8 cellular contexts compared by ENCODE assay signal in the genomic region with DNA sequence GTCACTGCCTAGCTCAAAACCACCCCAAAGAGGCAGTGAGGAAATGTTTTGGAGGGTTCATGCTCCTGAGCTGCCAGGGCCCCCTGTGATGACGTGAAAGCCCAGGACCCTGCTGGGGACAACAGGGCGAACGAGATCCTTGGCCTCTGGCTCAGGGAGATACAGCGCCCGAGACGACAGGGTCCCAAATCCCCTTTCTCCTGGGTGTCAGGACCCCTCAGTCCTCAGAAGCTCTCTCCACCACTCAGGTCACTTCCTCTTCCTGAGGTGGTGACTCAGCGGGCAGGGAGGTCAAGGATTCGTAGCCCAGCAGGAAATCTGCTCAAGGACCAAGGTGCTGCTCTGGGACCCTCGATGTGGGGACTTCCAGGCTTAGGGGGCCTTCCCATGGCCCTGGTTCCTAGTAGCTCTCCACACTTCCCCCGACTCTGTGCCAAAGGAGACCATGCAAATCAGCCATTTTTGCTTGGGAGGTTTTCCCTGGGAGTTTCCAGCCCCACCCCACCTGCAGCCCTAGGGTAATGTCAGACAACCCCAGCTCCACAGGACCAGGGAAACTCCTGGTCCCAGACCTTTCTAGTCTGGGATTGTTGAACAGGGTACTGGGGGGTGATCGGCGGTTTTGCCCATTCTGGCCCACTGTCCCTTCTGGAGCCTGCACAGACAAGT. TPM values are rescaled to one million over a fixed set of nuclear protein-coding genes. Genes with fewer than 3 reads are reported as not detected.
A peak's percentile ranks its signal among the peaks of the same experiment; 100 is the strongest.
DNase-seq lines count a peak whose midpoint lies in the region; ATAC-seq and TF ChIP-seq lines count a peak whose summit lies in the region.

No MANE protein-coding gene starts in this region.

- H3K27me3 ChIP-seq in left lung, result peaks cover 0 to 11% of the 10 kb centered on the region in 2 donors

- no peak overlapping the region for H3K4me3 ChIP-seq in left lung

- CTCF ChIA-PET in activated naive CD4-positive, alpha-beta T cell treated with anti-CD3 and anti-CD28 coated beads for 36 hours (lab: Charles Lee), result interaction anchor here (0.6 to 3.4 kb wide), 5 partner anchors 18 to 223 kb away, joined by 3 to 14 read pairs (median 3); partner anchors contain the start of gene DDX6

- ATAC-seq in left lung, result peak; percentile 3
- no peak for ATAC-seq in HG03457 (IDR thresholded peaks at IDR 0.05; ENCODE audit: unreplicated experiment)

- H3K4me3 Mint-ChIP-seq in activated naive CD4-positive, alpha-beta T cell treated with anti-CD3 and anti-CD28 coated beads for 36 hours, result peak overlapping the region; percentile 82
- H3K4me3 Mint-ChIP-seq in activated naive CD8-positive, alpha-beta T cell treated with anti-CD3 and anti-CD28 coated beads for 36 hours, result peak overlapping the region; percentile 86
- peak overlapping the region; percentile 81 for H3K4me3 Mint-ChIP-seq in type B pancreatic cell

- H3K27ac ChIP-seq in left lung, result peak overlapping the region; percentile 82 to 95

- DNase-seq in activated naive CD4-positive, alpha-beta T cell treated with anti-CD3 and anti-CD28 coated beads for 36 hours, result peak; percentile 73
- DNase-seq in activated naive CD4-positive, alpha-beta T cell (lab: John Stamatoyannopoulos, UW), result no peak
- DNase-seq in activated naive CD8-positive, alpha-beta T cell treated with anti-CD3 and anti-CD28 coated beads for 36 hours, result peak; percentile 49
- DNase-seq in left lung (peak in 1 of 2 donors; percentile 72), type B pancreatic cell (ENCODE audit: extremely low spot score, unreplicated experiment) (no peak), NCI-H1417 (lab: John Stamatoyannopoulos, UW) (no peak)
- no peak for DNase-seq in activated CD4-positive, alpha-beta T cell treated with anti-CD3 and anti-CD28 coated beads for 4 hours

- H3K4me1 ChIP-seq in left lung, result peaks cover 85 to 99% of the 10 kb centered on the region in 2 donors

- H3K36me3 Mint-ChIP-seq in activated naive CD4-positive, alpha-beta T cell treated with anti-CD3 and anti-CD28 coated beads for 36 hours (ENCODE audit: low read depth), result peaks cover 13% of the 10 kb centered on the region
- H3K36me3 Mint-ChIP-seq in activated naive CD8-positive, alpha-beta T cell treated with anti-CD3 and anti-CD28 coated beads for 36 hours, result peaks cover 9% of the 10 kb centered on the region
- no peaks in the 10 kb centered on the region for H3K36me3 Mint-ChIP-seq in type B pancreatic cell

- TF ChIP-seq CTCF in left lung (IDR thresholded peaks at IDR 0.05), result no peak
- TF ChIP-seq CTCF in type B pancreatic cell (conservative IDR thresholded peaks at IDR 0.05), result no peak

- H3K27ac Mint-ChIP-seq in activated naive CD4-positive, alpha-beta T cell treated with anti-CD3 and anti-CD28 coated beads for 36 hours, result peak overlapping the region; percentile 99
- H3K27ac Mint-ChIP-seq in activated naive CD8-positive, alpha-beta T cell treated with anti-CD3 and anti-CD28 coated beads for 36 hours, result peak overlapping the region; percentile 100
- H3K27ac Mint-ChIP-seq in type B pancreatic cell, result peak overlapping the region; percentile 99

- peaks cover 84% of the 10 kb centered on the region for H3K4me1 Mint-ChIP-seq in activated naive CD4-positive, alpha-beta T cell treated with anti-CD3 and anti-CD28 coated beads for 36 hours (ENCODE audit: low read depth)
- H3K4me1 Mint-ChIP-seq in activated naive CD8-positive, alpha-beta T cell treated with anti-CD3 and anti-CD28 coated beads for 36 hours, result peaks cover 78% of the 10 kb centered on the region
- peaks cover 62% of the 10 kb centered on the region for H3K4me1 Mint-ChIP-seq in type B pancreatic cell (ENCODE audit: unreplicated experiment)

- no peaks in the 10 kb centered on the region for H3K27me3 Mint-ChIP-seq in activated naive CD4-positive, alpha-beta T cell treated with anti-CD3 and anti-CD28 coated beads for 36 hours (ENCODE audit: low read depth)
- H3K27me3 Mint-ChIP-seq in activated naive CD8-positive, alpha-beta T cell treated with anti-CD3 and anti-CD28 coated beads for 36 hours, result no peaks in the 10 kb centered on the region
- no peaks in the 10 kb centered on the region for H3K27me3 Mint-ChIP-seq in type B pancreatic cell

- no peaks in the 10 kb centered on the region for H3K9me3 Mint-ChIP-seq in activated naive CD4-positive, alpha-beta T cell treated with anti-CD3 and anti-CD28 coated beads for 36 hours
- no peaks in the 10 kb centered on the region for H3K9me3 Mint-ChIP-seq in activated naive CD8-positive, alpha-beta T cell treated with anti-CD3 and anti-CD28 coated beads for 36 hours
- H3K9me3 Mint-ChIP-seq in type B pancreatic cell, result no peaks in the 10 kb centered on the region

- no peaks in the 10 kb centered on the region for H3K9me3 ChIP-seq in left lung

- intact Hi-C loops in activated naive CD4-positive, alpha-beta T cell treated with anti-CD3 and anti-CD28 coated beads for 36 hours (cut with micrococcal nuclease), result loop anchor here (1.0 to 5.0 kb wide), 4 partner anchors 11 to 184 kb away; a partner anchor contains a TSS
- intact Hi-C loops in left lung (cut with DNase I), result no loop called here

- peaks cover 0 to 5% of the 10 kb centered on the region in 2 donors for H3K36me3 ChIP-seq in left lung

RNA-seq across cellular contexts. Expression of gene BCL9L, which starts 12.8 kb away (rescaled TPM):
- 10 to 100 TPM; 33.3 to 36.1 TPM for total RNA-seq in activated naive CD4-positive, alpha-beta T cell treated with anti-CD3 and anti-CD28 coated beads for 36 hours
- 10 to 100 TPM; 34.9 to 38.8 TPM for total RNA-seq in activated naive CD8-positive, alpha-beta T cell treated with anti-CD3 and anti-CD28 coated beads for 36 hours
- total RNA-seq in left lung (10 to 100 TPM; 79.4 to 88.9 TPM), type B pancreatic cell (ENCODE audit: low replicate concordance) (44.4 and 77.2 TPM in 2 replicates)

RNA-seq across cellular contexts. Expression of gene CXCR5, which starts 29.2 kb away (rescaled TPM):
- total RNA-seq in activated naive CD4-positive, alpha-beta T cell treated with anti-CD3 and anti-CD28 coated beads for 36 hours, result 10 to 100 TPM; 25.6 to 26.1 TPM
- 1 to 10 TPM; 1.5 to 1.6 TPM for total RNA-seq in activated naive CD8-positive, alpha-beta T cell treated with anti-CD3 and anti-CD28 coated beads for 36 hours
- total RNA-seq in left lung, result under 1 TPM in 1 of 2 donors, not detected in 1; 0.10 TPM
- not detected in 2 replicates for total RNA-seq in type B pancreatic cell (ENCODE audit: low replicate concordance)

RNA-seq across cellular contexts. Expression of gene UPK2, which starts 43.2 kb away (rescaled TPM):
- total RNA-seq in activated naive CD4-positive, alpha-beta T cell treated with anti-CD3 and anti-CD28 coated beads for 36 hours, result under 1 TPM; 0.25 to 0.45 TPM
- under 1 TPM; 0.48 to 0.49 TPM for total RNA-seq in activated naive CD8-positive, alpha-beta T cell treated with anti-CD3 and anti-CD28 coated beads for 36 hours
- total RNA-seq in left lung (not detected), type B pancreatic cell (ENCODE audit: low replicate concordance) (26.8 and 30.1 TPM in 2 replicates)

RNA-seq across cellular contexts. Expression of gene FOXR1, which starts 58.7 kb away (rescaled TPM):
- total RNA-seq in activated naive CD4-positive, alpha-beta T cell treated with anti-CD3 and anti-CD28 coated beads for 36 hours, result not detected
- not detected for total RNA-seq in activated naive CD8-positive, alpha-beta T cell treated with anti-CD3 and anti-CD28 coated beads for 36 hours
- total RNA-seq in left lung (not detected), type B pancreatic cell (ENCODE audit: low replicate concordance) (not detected in 2 replicates)

Comparison
In these comparisons a context has a peak if more than half of its experiments do, and no peak if none do; other contexts are left out.
1. DNase-seq: peak in activated naive CD4-positive, alpha-beta T cell treated with anti-CD3 and anti-CD28 coated beads for 36 hours (single experiment) and activated naive CD8-positive, alpha-beta T cell treated with anti-CD3 and anti-CD28 coated beads for 36 hours (single experiment); none in activated naive CD4-positive, alpha-beta T cell (0 of 4), type B pancreatic cell (single experiment), NCI-H1417 (0 of 3) and activated CD4-positive, alpha-beta T cell treated with anti-CD3 and anti-CD28 coated beads for 4 hours (0 of 2).
2. RNA of gene CXCR5, which starts 29.2 kb away (total RNA-seq): 25.6 to 26.1 TPM in activated naive CD4-positive, alpha-beta T cell treated with anti-CD3 and anti-CD28 coated beads for 36 hours; 1.5 to 1.6 TPM in activated naive CD8-positive, alpha-beta T cell treated with anti-CD3 and anti-CD28 coated beads for 36 hours, 0.10 TPM in left lung and not detected in type B pancreatic cell; every median in the first group is over 10 times any median in the second.
3. RNA of gene UPK2, which starts 43.2 kb away (total RNA-seq): 26.8 to 30.1 TPM in type B pancreatic cell; 0.48 to 0.49 TPM in activated naive CD8-positive, alpha-beta T cell treated with anti-CD3 and anti-CD28 coated beads for 36 hours, 0.25 to 0.45 TPM in activated naive CD4-positive, alpha-beta T cell treated with anti-CD3 and anti-CD28 coated beads for 36 hours and not detected in left lung; every median in the first group is over 10 times any median in the second.
4. Peak in every context shown above with its lines, with median percentiles within 50 percentile points of each other: H3K27ac Mint-ChIP-seq and H3K4me3 Mint-ChIP-seq.